10 cellular contexts compared by ENCODE assay signal in genomic region chr5:120055858-120056257, GRCh38.
A peak's percentile ranks its signal among the peaks of the same experiment; 100 is the strongest.
DNase-seq lines count a peak whose midpoint lies in the region; ATAC-seq, FAIRE-seq and TF ChIP-seq lines count a peak whose summit lies in the region.
"Had no signal": no experiment of that assay in that cellular context is flagged by ENCODE, and none has a peak within 500 bp of the region (broad histone marks: within the 10 kb centered on the region; RNA-seq: fewer than 3 reads in every experiment).

No MANE protein-coding gene starts in this region.

- H3K9me3 ChIP-seq in RWPE2 (ENCODE audit: severe bottlenecking): no peaks in the 10 kb centered on the region

- peak; percentile 96 for ATAC-seq in RWPE2 (ENCODE audit: low read depth)
- peak; percentile 51 to 59 for ATAC-seq in stimulated activated naive B cell treated with anti-CD40 and anti-IgM and Interleukin-4, amounts not matched to agents 10 μg/mL and 1 μg/mL and 100 μg/mL, for 72 hours (replicated peaks)
- ATAC-seq in HG02981 (IDR thresholded peaks at IDR 0.05; ENCODE audit: unreplicated experiment): no peak
- no peak for ATAC-seq in GM21528 (IDR thresholded peaks at IDR 0.05; ENCODE audit: low FRiP score, unreplicated experiment)

- H3K27me3 ChIP-seq in RWPE2 (ENCODE audit: insufficient read depth, poor library complexity, severe bottlenecking): no peaks in the 10 kb centered on the region

- peak; percentile 73 for TF ChIP-seq CTCF in RWPE2 (IDR thresholded peaks at IDR 0.05; ENCODE audit: poor library complexity, severe bottlenecking)

- no peak overlapping the region for H3K4me3 Mint-ChIP-seq in stimulated activated naive B cell treated with anti-CD40 and anti-IgM and Interleukin-4, amounts not matched to agents 10 μg/mL and 1 μg/mL and 100 μg/mL, for 72 hours

- no peaks in the 10 kb centered on the region for H3K4me1 Mint-ChIP-seq in stimulated activated naive B cell treated with anti-CD40 and anti-IgM and Interleukin-4, amounts not matched to agents 10 μg/mL and 1 μg/mL and 100 μg/mL, for 72 hours

- H3K27me3 Mint-ChIP-seq in stimulated activated naive B cell treated with anti-CD40 and anti-IgM and Interleukin-4, amounts not matched to agents 10 μg/mL and 1 μg/mL and 100 μg/mL, for 72 hours: no peaks in the 10 kb centered on the region

- no peak overlapping the region for H3K27ac Mint-ChIP-seq in stimulated activated naive B cell treated with anti-CD40 and anti-IgM and Interleukin-4, amounts not matched to agents 10 μg/mL and 1 μg/mL and 100 μg/mL, for 72 hours

- no peak overlapping the region for H3K4me3 ChIP-seq in RWPE2 (ENCODE audit: severe bottlenecking)

- no peaks in the 10 kb centered on the region for H3K36me3 ChIP-seq in RWPE2 (ENCODE audit: low read depth)

- no peak overlapping the region for H3K27ac ChIP-seq in RWPE2 (ENCODE audit: poor library complexity, severe bottlenecking)

- H3K9me3 Mint-ChIP-seq in stimulated activated naive B cell treated with anti-CD40 and anti-IgM and Interleukin-4, amounts not matched to agents 10 μg/mL and 1 μg/mL and 100 μg/mL, for 72 hours: no peaks in the 10 kb centered on the region

- no peaks in the 10 kb centered on the region for H3K36me3 Mint-ChIP-seq in stimulated activated naive B cell treated with anti-CD40 and anti-IgM and Interleukin-4, amounts not matched to agents 10 μg/mL and 1 μg/mL and 100 μg/mL, for 72 hours

- no peak for FAIRE-seq in RCC 7860 (lab: Jason Lieb, UNC)

- no peaks in the 10 kb centered on the region for H3K4me1 ChIP-seq in RWPE2 (ENCODE audit: insufficient read depth, poor library complexity, severe bottlenecking)

- DNase-seq in NOMO-1 treated with DMSO at 0.1 percent for 48 hours (lab: John Stamatoyannopoulos, UW; ENCODE audit: unreplicated experiment) (peak; percentile 25), NOMO-1 (lab: John Stamatoyannopoulos, UW; ENCODE audit: unreplicated experiment in 2 of 2) (no peak), RWPE2 (ENCODE audit: low spot score) (no peak), fibroblast of the conjunctiva (ENCODE audit: low read depth) (peak; percentile 65), RCC 7860 (ENCODE audit: low spot score) (no peak)
- DNase-seq in stimulated activated naive B cell treated with anti-CD40 and anti-IgM and Interleukin-4, amounts not matched to agents 10 μg/mL and 1 μg/mL and 100 μg/mL, for 72 hours: no peak
- DNase-seq: NCI-H2029; stimulated activated CD4-positive, alpha-beta T cell treated with anti-CD3 and anti-CD28 coated beads, Interleukin-12 subunit alpha, Interleukin-12 subunit beta, amount 100 ng/mL, for 4 hours had no signal

Comparison
In these comparisons a context has a peak if more than half of its experiments do, and no peak if none do; other contexts are left out.
1. DNase-seq: peak in NOMO-1 treated with DMSO at 0.1 percent for 48 hours (single experiment) and fibroblast of the conjunctiva (single experiment); none in NOMO-1 (0 of 2), RWPE2 (single experiment), stimulated activated naive B cell treated with anti-CD40 and anti-IgM and Interleukin-4, amounts not matched to agents 10 μg/mL and 1 μg/mL and 100 μg/mL, for 72 hours (single experiment) and RCC 7860 (single experiment).
2. ATAC-seq: peak in RWPE2 (single experiment) and stimulated activated naive B cell treated with anti-CD40 and anti-IgM and Interleukin-4, amounts not matched to agents 10 μg/mL and 1 μg/mL and 100 μg/mL, for 72 hours (2 of 2); none in HG02981 (single experiment) and GM21528 (single experiment).